ENCODE assay signal across 1 cellular context in the genomic region with DNA sequence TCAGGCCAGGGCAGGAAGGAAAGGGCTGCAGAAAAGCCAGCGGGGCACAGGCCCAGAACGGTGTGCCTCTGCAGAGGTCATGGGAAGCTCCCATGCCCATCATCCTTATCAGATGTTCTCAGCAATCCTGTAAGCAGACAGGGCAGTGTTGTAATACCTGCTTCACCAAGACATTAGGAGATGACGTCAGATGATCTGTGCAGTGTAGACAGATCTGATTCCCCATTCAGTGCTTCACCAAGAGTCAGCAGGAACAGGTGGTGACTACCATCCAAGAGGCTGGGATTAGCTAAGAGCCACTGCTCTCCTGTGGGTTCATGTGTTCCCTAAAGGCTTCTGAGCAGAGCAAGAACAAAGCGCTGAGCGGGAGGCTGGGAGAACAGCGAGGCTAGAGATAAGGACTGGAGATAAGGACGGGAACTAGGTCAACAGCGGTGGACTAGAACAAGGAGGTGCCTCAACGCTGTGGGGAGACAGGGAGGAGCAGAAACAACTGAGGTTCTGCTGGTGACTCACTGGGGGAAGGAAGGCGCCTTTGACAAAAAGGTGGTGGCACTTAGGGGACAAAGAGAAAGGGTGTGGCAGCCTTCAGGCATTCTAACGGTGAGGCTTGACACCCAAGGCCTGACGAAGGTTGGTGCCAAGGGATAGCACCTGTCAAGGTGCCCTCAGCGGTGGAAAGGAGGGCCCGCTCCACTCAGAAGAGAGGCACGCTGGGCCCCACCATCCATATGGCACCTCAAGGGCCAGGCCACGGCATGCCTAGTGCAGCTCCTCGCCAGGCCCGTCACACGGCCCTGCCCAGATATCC.
TF ChIP-seq lines count a peak whose summit lies in the region.

No MANE protein-coding gene starts in this region.

TF ChIP-seq in K562, 482 proteins besides CTCF, POLR2A, EP300 and RAD21 (continued from another document and continues in another):
- TF ChIP-seq, protein P1, sequence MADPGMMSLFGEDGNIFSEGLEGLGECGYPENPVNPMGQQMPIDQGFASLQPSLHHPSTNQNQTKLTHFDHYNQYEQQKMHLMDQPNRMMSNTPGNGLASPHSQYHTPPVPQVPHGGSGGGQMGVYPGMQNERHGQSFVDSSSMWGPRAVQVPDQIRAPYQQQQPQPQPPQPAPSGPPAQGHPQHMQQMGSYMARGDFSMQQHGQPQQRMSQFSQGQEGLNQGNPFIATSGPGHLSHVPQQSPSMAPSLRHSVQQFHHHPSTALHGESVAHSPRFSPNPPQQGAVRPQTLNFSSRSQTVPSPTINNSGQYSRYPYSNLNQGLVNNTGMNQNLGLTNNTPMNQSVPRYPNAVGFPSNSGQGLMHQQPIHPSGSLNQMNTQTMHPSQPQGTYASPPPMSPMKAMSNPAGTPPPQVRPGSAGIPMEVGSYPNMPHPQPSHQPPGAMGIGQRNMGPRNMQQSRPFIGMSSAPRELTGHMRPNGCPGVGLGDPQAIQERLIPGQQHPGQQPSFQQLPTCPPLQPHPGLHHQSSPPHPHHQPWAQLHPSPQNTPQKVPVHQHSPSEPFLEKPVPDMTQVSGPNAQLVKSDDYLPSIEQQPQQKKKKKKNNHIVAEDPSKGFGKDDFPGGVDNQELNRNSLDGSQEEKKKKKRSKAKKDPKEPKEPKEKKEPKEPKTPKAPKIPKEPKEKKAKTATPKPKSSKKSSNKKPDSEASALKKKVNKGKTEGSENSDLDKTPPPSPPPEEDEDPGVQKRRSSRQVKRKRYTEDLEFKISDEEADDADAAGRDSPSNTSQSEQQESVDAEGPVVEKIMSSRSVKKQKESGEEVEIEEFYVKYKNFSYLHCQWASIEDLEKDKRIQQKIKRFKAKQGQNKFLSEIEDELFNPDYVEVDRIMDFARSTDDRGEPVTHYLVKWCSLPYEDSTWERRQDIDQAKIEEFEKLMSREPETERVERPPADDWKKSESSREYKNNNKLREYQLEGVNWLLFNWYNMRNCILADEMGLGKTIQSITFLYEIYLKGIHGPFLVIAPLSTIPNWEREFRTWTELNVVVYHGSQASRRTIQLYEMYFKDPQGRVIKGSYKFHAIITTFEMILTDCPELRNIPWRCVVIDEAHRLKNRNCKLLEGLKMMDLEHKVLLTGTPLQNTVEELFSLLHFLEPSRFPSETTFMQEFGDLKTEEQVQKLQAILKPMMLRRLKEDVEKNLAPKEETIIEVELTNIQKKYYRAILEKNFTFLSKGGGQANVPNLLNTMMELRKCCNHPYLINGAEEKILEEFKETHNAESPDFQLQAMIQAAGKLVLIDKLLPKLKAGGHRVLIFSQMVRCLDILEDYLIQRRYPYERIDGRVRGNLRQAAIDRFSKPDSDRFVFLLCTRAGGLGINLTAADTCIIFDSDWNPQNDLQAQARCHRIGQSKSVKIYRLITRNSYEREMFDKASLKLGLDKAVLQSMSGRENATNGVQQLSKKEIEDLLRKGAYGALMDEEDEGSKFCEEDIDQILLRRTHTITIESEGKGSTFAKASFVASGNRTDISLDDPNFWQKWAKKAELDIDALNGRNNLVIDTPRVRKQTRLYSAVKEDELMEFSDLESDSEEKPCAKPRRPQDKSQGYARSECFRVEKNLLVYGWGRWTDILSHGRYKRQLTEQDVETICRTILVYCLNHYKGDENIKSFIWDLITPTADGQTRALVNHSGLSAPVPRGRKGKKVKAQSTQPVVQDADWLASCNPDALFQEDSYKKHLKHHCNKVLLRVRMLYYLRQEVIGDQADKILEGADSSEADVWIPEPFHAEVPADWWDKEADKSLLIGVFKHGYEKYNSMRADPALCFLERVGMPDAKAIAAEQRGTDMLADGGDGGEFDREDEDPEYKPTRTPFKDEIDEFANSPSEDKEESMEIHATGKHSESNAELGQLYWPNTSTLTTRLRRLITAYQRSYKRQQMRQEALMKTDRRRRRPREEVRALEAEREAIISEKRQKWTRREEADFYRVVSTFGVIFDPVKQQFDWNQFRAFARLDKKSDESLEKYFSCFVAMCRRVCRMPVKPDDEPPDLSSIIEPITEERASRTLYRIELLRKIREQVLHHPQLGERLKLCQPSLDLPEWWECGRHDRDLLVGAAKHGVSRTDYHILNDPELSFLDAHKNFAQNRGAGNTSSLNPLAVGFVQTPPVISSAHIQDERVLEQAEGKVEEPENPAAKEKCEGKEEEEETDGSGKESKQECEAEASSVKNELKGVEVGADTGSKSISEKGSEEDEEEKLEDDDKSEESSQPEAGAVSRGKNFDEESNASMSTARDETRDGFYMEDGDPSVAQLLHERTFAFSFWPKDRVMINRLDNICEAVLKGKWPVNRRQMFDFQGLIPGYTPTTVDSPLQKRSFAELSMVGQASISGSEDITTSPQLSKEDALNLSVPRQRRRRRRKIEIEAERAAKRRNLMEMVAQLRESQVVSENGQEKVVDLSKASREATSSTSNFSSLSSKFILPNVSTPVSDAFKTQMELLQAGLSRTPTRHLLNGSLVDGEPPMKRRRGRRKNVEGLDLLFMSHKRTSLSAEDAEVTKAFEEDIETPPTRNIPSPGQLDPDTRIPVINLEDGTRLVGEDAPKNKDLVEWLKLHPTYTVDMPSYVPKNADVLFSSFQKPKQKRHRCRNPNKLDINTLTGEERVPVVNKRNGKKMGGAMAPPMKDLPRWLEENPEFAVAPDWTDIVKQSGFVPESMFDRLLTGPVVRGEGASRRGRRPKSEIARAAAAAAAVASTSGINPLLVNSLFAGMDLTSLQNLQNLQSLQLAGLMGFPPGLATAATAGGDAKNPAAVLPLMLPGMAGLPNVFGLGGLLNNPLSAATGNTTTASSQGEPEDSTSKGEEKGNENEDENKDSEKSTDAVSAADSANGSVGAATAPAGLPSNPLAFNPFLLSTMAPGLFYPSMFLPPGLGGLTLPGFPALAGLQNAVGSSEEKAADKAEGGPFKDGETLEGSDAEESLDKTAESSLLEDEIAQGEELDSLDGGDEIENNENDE (IDR thresholded peaks at IDR 0.05; ENCODE audit: low read depth, low read length), result no peak
- TF ChIP-seq GATAD2A (IDR thresholded peaks at IDR 0.05) (0 out of 2 replicates have a peak, but pooled peaks have one; percentile 88), BACH1 (tag; IDR thresholded peaks at IDR 0.05) (peak; percentile 80), GATA2 (CRISPR knock-in tag; IDR thresholded peaks at IDR 0.05) (peak; percentile 97), KLF6 (CRISPR knock-in tag; IDR thresholded peaks at IDR 0.05; ENCODE audit: borderline replicate concordance) (peak; percentile 3; the same call in 1 of the 2 replicates), NFE2 (IDR thresholded peaks at IDR 0.05; ENCODE audit: low read depth) (0 out of 2 replicates have a peak, but pooled peaks have one; percentile 39), TAL1 (IDR thresholded peaks at IDR 0.05) (0 out of 2 replicates have a peak, but pooled peaks have one; percentile 9), MTA3 (IDR thresholded peaks at IDR 0.05; ENCODE audit: borderline replicate concordance) (peak; percentile 95; the same call in 1 of the 2 replicates), JUND (IDR thresholded peaks at IDR 0.05; ENCODE audit: borderline replicate concordance, low read depth, low read length) (peak; percentile 91), JUND (tag; IDR thresholded peaks at IDR 0.05; ENCODE audit: borderline replicate concordance, low read depth, low read length) (peak; percentile 89), KDM4B (IDR thresholded peaks at IDR 0.05; ENCODE audit: borderline replicate concordance in 2 of 2, low read depth in 1 of 2) (no peak; a peak in 1 of 4 replicates), ZNF282 (CRISPR knock-in tag; IDR thresholded peaks at IDR 0.05) (no peak), ZNF124 (CRISPR knock-in tag; IDR thresholded peaks at IDR 0.05) (no peak), TCF7 (IDR thresholded peaks at IDR 0.05; ENCODE audit: borderline replicate concordance) (no peak), ZBED1 (IDR thresholded peaks at IDR 0.05) (0 out of 2 replicates have a peak, but pooled peaks have one; percentile 47), STAT5A (IDR thresholded peaks at IDR 0.05; ENCODE audit: borderline replicate concordance, low read length) (no peak; the same call in 1 of the 2 replicates), ZNF280A (IDR thresholded peaks at IDR 0.05; ENCODE audit: low read depth, partially characterized antibody) (no peak), RBFOX2 (IDR thresholded peaks at IDR 0.05; ENCODE audit: low read depth, low read length) (peak; percentile 39; the same call in 1 of the 2 replicates), SMARCB1 (IDR thresholded peaks at IDR 0.05; ENCODE audit: insufficient read length, low read depth) (no peak), MAFK (IDR thresholded peaks at IDR 0.05; ENCODE audit: low read length) (peak; percentile 71), GTF2E2 (tag; IDR thresholded peaks at IDR 0.05) (no peak), NR2C1 (IDR thresholded peaks at IDR 0.05) (peak; percentile 47; the same call in 1 of the 2 replicates), NR2C1 (tag; IDR thresholded peaks at IDR 0.05) (peak; percentile 47), SRF (CRISPR knock-in tag; IDR thresholded peaks at IDR 0.05) (peak in 1 of 2 experiments; percentile 73; a peak in 1 of 4 replicates), SRSF7 (optimal IDR thresholded peaks at IDR 0.05; ENCODE audit: low read depth, low read length) (no peak), OTX1 (CRISPR knock-in tag; IDR thresholded peaks at IDR 0.05) (0 out of 2 replicates have a peak, but pooled peaks have one; percentile 68), HDAC2 (IDR thresholded peaks at IDR 0.05) (peak; percentile 88), NCOR1 (IDR thresholded peaks at IDR 0.05) (peak; percentile 80), ZNF764 (CRISPR knock-in tag; IDR thresholded peaks at IDR 0.05; ENCODE audit: low read depth) (no peak), HMGN3 (IDR thresholded peaks at IDR 0.05; ENCODE audit: borderline replicate concordance, extremely low read depth, insufficient read length, low read depth, low read length) (no peak), ZNF79 (CRISPR knock-in tag; IDR thresholded peaks at IDR 0.05; ENCODE audit: low read depth) (no peak), HES1 (IDR thresholded peaks at IDR 0.05; ENCODE audit: low read depth) (0 out of 2 replicates have a peak, but pooled peaks have one; percentile 12), FOXJ2 (tag; IDR thresholded peaks at IDR 0.05) (0 out of 2 replicates have a peak, but pooled peaks have one; percentile 20), SMAD1 (IDR thresholded peaks at IDR 0.05; ENCODE audit: low read depth, low read length, partially characterized antibody) (no peak), ZNF57 (CRISPR knock-in tag; IDR thresholded peaks at IDR 0.05) (no peak), CXXC5 (CRISPR knock-in tag; IDR thresholded peaks at IDR 0.05) (peak; percentile 78), ZNF354B (CRISPR knock-in tag; IDR thresholded peaks at IDR 0.05) (no peak), EP400 (IDR thresholded peaks at IDR 0.05) (peak; percentile 66), ZNF24 (IDR thresholded peaks at IDR 0.05) (peak; percentile 81), FOXM1 (IDR thresholded peaks at IDR 0.05; ENCODE audit: low read depth) (peak; percentile 14; the same call in 1 of the 2 replicates), FOXM1 (CRISPR knock-in tag; IDR thresholded peaks at IDR 0.05; ENCODE audit: low read depth) (no peak)
- TF ChIP-seq, protein P2, sequence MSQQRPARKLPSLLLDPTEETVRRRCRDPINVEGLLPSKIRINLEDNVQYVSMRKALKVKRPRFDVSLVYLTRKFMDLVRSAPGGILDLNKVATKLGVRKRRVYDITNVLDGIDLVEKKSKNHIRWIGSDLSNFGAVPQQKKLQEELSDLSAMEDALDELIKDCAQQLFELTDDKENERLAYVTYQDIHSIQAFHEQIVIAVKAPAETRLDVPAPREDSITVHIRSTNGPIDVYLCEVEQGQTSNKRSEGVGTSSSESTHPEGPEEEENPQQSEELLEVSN (IDR thresholded peaks at IDR 0.05; ENCODE audit: borderline replicate concordance in 1 of 2, extremely low read depth in 1 of 2, insufficient read depth in 1 of 2, insufficient read length in 1 of 2, low read depth in 1 of 2, low read length in 1 of 2, poor library complexity in 1 of 2, severe bottlenecking in 1 of 2), result peak in 1 of 2 experiments; percentile 23
- TF ChIP-seq, protein P3, sequence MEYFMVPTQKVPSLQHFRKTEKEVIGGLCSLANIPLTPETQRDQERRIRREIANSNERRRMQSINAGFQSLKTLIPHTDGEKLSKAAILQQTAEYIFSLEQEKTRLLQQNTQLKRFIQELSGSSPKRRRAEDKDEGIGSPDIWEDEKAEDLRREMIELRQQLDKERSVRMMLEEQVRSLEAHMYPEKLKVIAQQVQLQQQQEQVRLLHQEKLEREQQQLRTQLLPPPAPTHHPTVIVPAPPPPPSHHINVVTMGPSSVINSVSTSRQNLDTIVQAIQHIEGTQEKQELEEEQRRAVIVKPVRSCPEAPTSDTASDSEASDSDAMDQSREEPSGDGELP (CRISPR knock-in tag; IDR thresholded peaks at IDR 0.05; ENCODE audit: borderline replicate concordance), result peak; percentile 84
- TF ChIP-seq, protein P4, sequence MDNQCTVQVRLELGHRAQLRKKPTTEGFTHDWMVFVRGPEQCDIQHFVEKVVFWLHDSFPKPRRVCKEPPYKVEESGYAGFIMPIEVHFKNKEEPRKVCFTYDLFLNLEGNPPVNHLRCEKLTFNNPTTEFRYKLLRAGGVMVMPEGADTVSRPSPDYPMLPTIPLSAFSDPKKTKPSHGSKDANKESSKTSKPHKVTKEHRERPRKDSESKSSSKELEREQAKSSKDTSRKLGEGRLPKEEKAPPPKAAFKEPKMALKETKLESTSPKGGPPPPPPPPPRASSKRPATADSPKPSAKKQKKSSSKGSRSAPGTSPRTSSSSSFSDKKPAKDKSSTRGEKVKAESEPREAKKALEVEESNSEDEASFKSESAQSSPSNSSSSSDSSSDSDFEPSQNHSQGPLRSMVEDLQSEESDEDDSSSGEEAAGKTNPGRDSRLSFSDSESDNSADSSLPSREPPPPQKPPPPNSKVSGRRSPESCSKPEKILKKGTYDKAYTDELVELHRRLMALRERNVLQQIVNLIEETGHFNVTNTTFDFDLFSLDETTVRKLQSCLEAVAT (IDR thresholded peaks at IDR 0.05), result 0 out of 4 replicates have a peak, but pooled peaks of 1 of the 2 experiments have one; percentile 23
- TF ChIP-seq, protein P5, sequence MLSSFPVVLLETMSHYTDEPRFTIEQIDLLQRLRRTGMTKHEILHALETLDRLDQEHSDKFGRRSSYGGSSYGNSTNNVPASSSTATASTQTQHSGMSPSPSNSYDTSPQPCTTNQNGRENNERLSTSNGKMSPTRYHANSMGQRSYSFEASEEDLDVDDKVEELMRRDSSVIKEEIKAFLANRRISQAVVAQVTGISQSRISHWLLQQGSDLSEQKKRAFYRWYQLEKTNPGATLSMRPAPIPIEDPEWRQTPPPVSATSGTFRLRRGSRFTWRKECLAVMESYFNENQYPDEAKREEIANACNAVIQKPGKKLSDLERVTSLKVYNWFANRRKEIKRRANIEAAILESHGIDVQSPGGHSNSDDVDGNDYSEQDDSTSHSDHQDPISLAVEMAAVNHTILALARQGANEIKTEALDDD (IDR thresholded peaks at IDR 0.05), result peak; percentile 100
